Comparison of ENCODE assay signal across 12 cellular contexts in the genomic region with DNA sequence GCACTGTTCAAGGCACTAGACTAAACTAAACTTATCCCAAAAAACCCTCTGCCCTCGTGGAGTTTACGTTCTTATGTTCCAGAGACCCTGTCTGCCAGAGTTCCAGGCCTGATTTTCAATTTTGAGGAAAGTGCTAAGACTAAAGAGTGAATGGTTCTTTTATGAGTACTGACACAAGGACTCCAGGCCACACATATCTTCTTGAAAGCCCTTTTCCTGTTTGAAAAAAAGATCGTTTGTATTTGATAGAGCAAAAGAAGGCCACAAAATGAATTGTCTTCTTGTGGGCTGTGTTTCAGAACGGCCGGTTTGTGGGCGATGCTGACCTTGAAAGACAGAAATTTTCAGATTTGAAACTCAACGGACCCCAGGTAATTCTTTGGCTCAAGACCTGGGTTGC. TPM values are rescaled to one million over a fixed set of nuclear protein-coding genes. Genes with fewer than 3 reads are reported as not detected.
DNase-seq lines count a peak whose midpoint lies in the region; ATAC-seq and TF ChIP-seq lines count a peak whose summit lies in the region.
"Had no signal": no experiment of that assay in that cellular context is flagged by ENCODE, and none has a peak within 500 bp of the region (broad histone marks: within the 10 kb centered on the region; RNA-seq: fewer than 3 reads in every experiment).

No MANE protein-coding gene starts in this region.

- H3K36me3 ChIP-seq in left ventricle myocardium inferior (peaks cover 75% of the 10 kb centered on the region), upper lobe of right lung (peaks cover 52% of the 10 kb centered on the region)

- intact Hi-C loops in left ventricle myocardium inferior (cut with micrococcal nuclease) (no loop called here), left cardiac atrium (cut with DNase I) (loop anchor here in 1 of 2 donors (10.0 kb wide), 1 partner anchor 49 kb away; the partner anchor contains the start of gene SELENOH), upper lobe of right lung (cut with DNase I) (no loop called here)

- H3K4me1 Mint-ChIP-seq in activated naive CD8-positive, alpha-beta T cell treated with anti-CD3 and anti-CD28 coated beads for 36 hours: peaks cover 38% of the 10 kb centered on the region
- H3K4me1 Mint-ChIP-seq in mesothelial cell of epicardium: peaks cover 20% of the 10 kb centered on the region

- H3K4me1 ChIP-seq in left ventricle myocardium inferior: peaks cover 84% of the 10 kb centered on the region
- peaks cover 63% of the 10 kb centered on the region for H3K4me1 ChIP-seq in upper lobe of right lung

- H3K27me3 Mint-ChIP-seq in activated naive CD8-positive, alpha-beta T cell treated with anti-CD3 and anti-CD28 coated beads for 36 hours: no peaks in the 10 kb centered on the region
- H3K27me3 Mint-ChIP-seq in mesothelial cell of epicardium (ENCODE audit: low read depth): no peaks in the 10 kb centered on the region

- peak overlapping the region; percentile 88 for H3K27ac ChIP-seq in left ventricle myocardium inferior (replicated peaks)
- peak overlapping the region; percentile 75 for H3K27ac ChIP-seq in upper lobe of right lung

- no peak overlapping the region for H3K4me3 Mint-ChIP-seq in activated naive CD8-positive, alpha-beta T cell treated with anti-CD3 and anti-CD28 coated beads for 36 hours
- no peak overlapping the region for H3K4me3 Mint-ChIP-seq in mesothelial cell of epicardium

- H3K4me3 ChIP-seq in left ventricle myocardium inferior (peak overlapping the region; percentile 32), upper lobe of right lung (no peak overlapping the region)
- H3K4me3 ChIP-seq: K562 had no signal

- H3K9me3 Mint-ChIP-seq in activated naive CD8-positive, alpha-beta T cell treated with anti-CD3 and anti-CD28 coated beads for 36 hours: no peaks in the 10 kb centered on the region
- H3K9me3 Mint-ChIP-seq in mesothelial cell of epicardium: no peaks in the 10 kb centered on the region

- TF ChIP-seq CTCF in left ventricle myocardium inferior (IDR thresholded peaks at IDR 0.05; ENCODE audit: borderline replicate concordance) (no peak), mesothelial cell of epicardium (IDR thresholded peaks at IDR 0.05; ENCODE audit: unreplicated experiment) (no peak), upper lobe of right lung (IDR thresholded peaks at IDR 0.05) (no peak)

- ATAC-seq in left cardiac atrium (no peak), upper lobe of right lung (no peak)

- no peak for DNase-seq in left ventricle myocardium inferior
- no peak for DNase-seq in left cardiac atrium
- DNase-seq in activated naive CD8-positive, alpha-beta T cell treated with anti-CD3 and anti-CD28 coated beads for 36 hours: no peak
- no peak for DNase-seq in mesothelial cell of epicardium (ENCODE audit: low spot score in 2 of 2, unreplicated experiment in 2 of 2)
- DNase-seq in upper lobe of right lung: no peak
- DNase-seq in NCI-H69 (lab: John Stamatoyannopoulos, UW): no peak
- no peak for DNase-seq in kidney tubule cell (ENCODE audit: low spot score)
- DNase-seq in NCI-H1105 (lab: John Stamatoyannopoulos, UW): no peak
- DNase-seq: C1 segment of cervical spinal cord; NCI-H2171 treated with DMSO at 0.1 percent for 48 hours; stimulated activated CD4-positive, alpha-beta T cell treated with anti-CD3 and anti-CD28 coated beads, Interleukin-4, amount 100 ng/mL, for 4 hours had no signal

- H3K36me3 Mint-ChIP-seq in activated naive CD8-positive, alpha-beta T cell treated with anti-CD3 and anti-CD28 coated beads for 36 hours: peaks cover 14% of the 10 kb centered on the region
- H3K36me3 Mint-ChIP-seq in mesothelial cell of epicardium: peaks cover 45% of the 10 kb centered on the region

- H3K9me3 ChIP-seq in left ventricle myocardium inferior (replicated peaks) (no peaks in the 10 kb centered on the region), upper lobe of right lung (no peaks in the 10 kb centered on the region)

- no peaks in the 10 kb centered on the region for H3K27me3 ChIP-seq in left ventricle myocardium inferior (ENCODE audit: low read depth)
- no peaks in the 10 kb centered on the region for H3K27me3 ChIP-seq in upper lobe of right lung

- H3K27ac Mint-ChIP-seq in activated naive CD8-positive, alpha-beta T cell treated with anti-CD3 and anti-CD28 coated beads for 36 hours: peak overlapping the region; percentile 91
- H3K27ac Mint-ChIP-seq in mesothelial cell of epicardium: peak overlapping the region; percentile 76

RNA-seq across cellular contexts. Expression of gene CTNND1, which starts 32.1 kb away (rescaled TPM):
- total RNA-seq in left ventricle myocardium inferior (58.9 TPM), left cardiac atrium (10 to 100 TPM; 75.2 to 82.0 TPM), mesothelial cell of epicardium (234 to 250 TPM (median 238 TPM) in 3 replicates), upper lobe of right lung (245 TPM)
- 1 to 10 TPM; 6.4 to 8.2 TPM for total RNA-seq in activated naive CD8-positive, alpha-beta T cell treated with anti-CD3 and anti-CD28 coated beads for 36 hours

RNA-seq across cellular contexts. Expression of gene BTBD18, which starts 42.1 kb away (rescaled TPM):
- total RNA-seq in left ventricle myocardium inferior: not detected
- total RNA-seq in left cardiac atrium: not detected
- not detected for total RNA-seq in activated naive CD8-positive, alpha-beta T cell treated with anti-CD3 and anti-CD28 coated beads for 36 hours
- not detected in 3 replicates for total RNA-seq in mesothelial cell of epicardium
- not detected for total RNA-seq in upper lobe of right lung
- total RNA-seq: K562 had no signal

RNA-seq across cellular contexts. Expression of gene SELENOH, which starts 52.4 kb away (rescaled TPM):
- 78.8 TPM for total RNA-seq in left ventricle myocardium inferior
- total RNA-seq in left cardiac atrium: 100 to 1,000 TPM in 1 of 2 donors, 10 to 100 TPM in 1; 99.1 to 116 TPM
- total RNA-seq in activated naive CD8-positive, alpha-beta T cell treated with anti-CD3 and anti-CD28 coated beads for 36 hours: 100 to 1,000 TPM; 255 to 290 TPM
- 152 to 158 TPM (median 156 TPM) in 3 replicates for total RNA-seq in mesothelial cell of epicardium
- total RNA-seq in upper lobe of right lung: 103 TPM
